22 cellular contexts compared by ENCODE assay signal in genomic region chr6:128474933-128475332, GRCh38.
"Had no signal": no experiment of that assay in that cellular context is flagged by ENCODE, and none has a peak within 500 bp of the region (broad histone marks: within the 10 kb centered on the region; RNA-seq: fewer than 3 reads in every experiment).

No MANE protein-coding gene starts in this region.

- H3K9ac ChIP-seq: KMS-11 had no signal

- DNase-seq: activated CD4-positive, alpha-beta T cell treated with anti-CD3 and anti-CD28 coated beads for 36 hours; activated CD4-positive, alpha-beta T cell treated with anti-CD3 and anti-CD28 coated beads, Interleukin-2, amount 10 ng/mL, durations not matched to agents 7 days and 5 days; activated CD4-positive, alpha-beta T cell treated with anti-CD3 and anti-CD28 coated beads, Interleukin-2, amount 50 U/mL, for 48 hours; activated CD8-positive, alpha-beta T cell treated with anti-CD3 and anti-CD28 coated beads, Interleukin-2, amount 10 ng/mL, durations not matched to agents 7 days and 5 days; activated gamma-delta T cell treated with Interleukin-2 at 50 U/mL for 16 hours; activated naive CD4-positive, alpha-beta T cell treated with anti-CD3 and anti-CD28 coated beads for 36 hours; activated T-cell treated with anti-CD3 and anti-CD28 coated beads, Interleukin-2, amount 50 U/mL, for 4 hours; adrenal gland; NCI-H1105 treated with DMSO at 0.1 percent for 48 hours; NCI-H1436; NCI-H1694; NCI-H1930; NCI-H2081 treated with DMSO at 0.1 percent for 48 hours; NCI-H345; NCI-H524 treated with DMSO at 0.1 percent for 48 hours; NCI-H748 treated with DMSO at 0.1 percent for 48 hours; NK-92 treated with Interleukin-12 subunit alpha and Interleukin-12 subunit beta, amount 100 ng/mL, for 24 hours; PC-3; Right ventricle myocardium superior had no signal

- H3K4me1 ChIP-seq: adrenal gland had no signal

- H3K4me2 ChIP-seq: KMS-11 had no signal

- ATAC-seq: activated CD4-positive, alpha-beta T cell treated with anti-CD3 and anti-CD28 coated beads for 36 hours; activated CD8-positive, alpha-beta T cell treated with anti-CD3 and anti-CD28 coated beads, Interleukin-2, amount 10 ng/mL, durations not matched to agents 7 days and 5 days; activated naive CD4-positive, alpha-beta T cell treated with anti-CD3 and anti-CD28 coated beads, Interleukin-2, amount 50 U/mL, for 72 hours; activated T-cell treated with anti-CD3 and anti-CD28 coated beads, Interleukin-2, amount 50 U/mL, for 4 hours; PC-3 had no signal

- H3K27ac ChIP-seq: adrenal gland, KMS-11, RWPE1 had no signal

- H3K9me3 ChIP-seq: adrenal gland had no signal

- H3K27me3 ChIP-seq: adrenal gland had no signal

- H3K36me3 ChIP-seq: adrenal gland had no signal

- H3K4me3 ChIP-seq: adrenal gland had no signal
